In genomic region chr4:159212675-159213297, GRCh38 we compare ENCODE assay signal across 18 cellular contexts.
"Had no signal": no experiment of that assay in that cellular context is flagged by ENCODE, and none has a peak within 500 bp of the region (broad histone marks: within the 10 kb centered on the region; RNA-seq: fewer than 3 reads in every experiment).

No MANE protein-coding gene starts in this region.

- H3K4me1 ChIP-seq: colonic mucosa, lower lobe of right lung had no signal

- H3K9me3 Mint-ChIP-seq: activated CD4-positive, alpha-beta memory T cell treated with anti-CD3 and anti-CD28 coated beads for 36 hours; central memory CD8-positive, alpha-beta T cell; immature natural killer cell; natural killer cell treated with Interleukin-12 subunit alpha and Interleukin-12 subunit beta and Interleukin-15 and Interleukin-18, amount 100 ng/mL, for 72 hours had no signal

- H3K27me3 Mint-ChIP-seq: activated CD4-positive, alpha-beta memory T cell treated with anti-CD3 and anti-CD28 coated beads for 36 hours; activated CD4-positive, alpha-beta T cell treated with anti-CD3 and anti-CD28 coated beads for 36 hours; activated naive CD8-positive, alpha-beta T cell; central memory CD8-positive, alpha-beta T cell; natural killer cell treated with Interleukin-12 subunit alpha and Interleukin-12 subunit beta and Interleukin-15 and Interleukin-18, amount 100 ng/mL, for 72 hours had no signal

- H3K27ac Mint-ChIP-seq: activated CD4-positive, alpha-beta memory T cell treated with anti-CD3 and anti-CD28 coated beads for 36 hours; activated CD4-positive, alpha-beta T cell treated with anti-CD3 and anti-CD28 coated beads for 36 hours; activated naive CD8-positive, alpha-beta T cell; immature natural killer cell; WTC11 had no signal

- H3K27me3 ChIP-seq: body of pancreas, colonic mucosa, neutrophil, pancreas, sigmoid colon had no signal

- H3K4me1 Mint-ChIP-seq: immature natural killer cell had no signal

- DNase-seq: activated CD4-positive, alpha-beta memory T cell treated with anti-CD3 and anti-CD28 coated beads for 36 hours; activated CD4-positive, alpha-beta T cell treated with anti-CD3 and anti-CD28 coated beads for 36 hours; amniotic stem cell; body of pancreas; colonic mucosa; foreskin melanocyte; immature natural killer cell; lower lobe of right lung; pancreas; sigmoid colon; stimulated activated CD4-positive, alpha-beta T cell treated with anti-CD3 and anti-CD28 coated beads, Interleukin-1b, Interleukin-23, amount 100 ng/mL, for 48 hours; stimulated activated naive CD4-positive, alpha-beta T cell treated with Interleukin-2 at 50 U/mL for 16 hours; SW 1271 had no signal

- H3K4me3 Mint-ChIP-seq: activated CD4-positive, alpha-beta memory T cell treated with anti-CD3 and anti-CD28 coated beads for 36 hours; activated CD4-positive, alpha-beta T cell treated with anti-CD3 and anti-CD28 coated beads for 36 hours; activated naive CD8-positive, alpha-beta T cell; central memory CD8-positive, alpha-beta T cell; immature natural killer cell; natural killer cell treated with Interleukin-12 subunit alpha and Interleukin-12 subunit beta and Interleukin-15 and Interleukin-18, amount 100 ng/mL, for 72 hours; WTC11 had no signal

- H3K4me3 ChIP-seq: body of pancreas, colonic mucosa, lower lobe of right lung, pancreas, sigmoid colon had no signal

- ATAC-seq: activated CD4-positive, alpha-beta T cell treated with anti-CD3 and anti-CD28 coated beads for 36 hours; body of pancreas; lower lobe of right lung; natural killer cell treated with Interleukin-12 subunit alpha and Interleukin-12 subunit beta and Interleukin-15 and Interleukin-18, amount 100 ng/mL, for 72 hours; WTC11 had no signal

- H3K36me3 ChIP-seq: colonic mucosa, pancreas, sigmoid colon had no signal

- H3K9me3 ChIP-seq: body of pancreas, colonic mucosa, lower lobe of right lung, neutrophil, pancreas, sigmoid colon had no signal

- H3K27ac ChIP-seq: body of pancreas, colonic mucosa, lower lobe of right lung, neutrophil, pancreas had no signal

- H3K36me3 Mint-ChIP-seq: immature natural killer cell; natural killer cell treated with Interleukin-12 subunit alpha and Interleukin-12 subunit beta and Interleukin-15 and Interleukin-18, amount 100 ng/mL, for 72 hours; WTC11 had no signal
